1 cellular context compared by ENCODE assay signal in the genomic region with DNA sequence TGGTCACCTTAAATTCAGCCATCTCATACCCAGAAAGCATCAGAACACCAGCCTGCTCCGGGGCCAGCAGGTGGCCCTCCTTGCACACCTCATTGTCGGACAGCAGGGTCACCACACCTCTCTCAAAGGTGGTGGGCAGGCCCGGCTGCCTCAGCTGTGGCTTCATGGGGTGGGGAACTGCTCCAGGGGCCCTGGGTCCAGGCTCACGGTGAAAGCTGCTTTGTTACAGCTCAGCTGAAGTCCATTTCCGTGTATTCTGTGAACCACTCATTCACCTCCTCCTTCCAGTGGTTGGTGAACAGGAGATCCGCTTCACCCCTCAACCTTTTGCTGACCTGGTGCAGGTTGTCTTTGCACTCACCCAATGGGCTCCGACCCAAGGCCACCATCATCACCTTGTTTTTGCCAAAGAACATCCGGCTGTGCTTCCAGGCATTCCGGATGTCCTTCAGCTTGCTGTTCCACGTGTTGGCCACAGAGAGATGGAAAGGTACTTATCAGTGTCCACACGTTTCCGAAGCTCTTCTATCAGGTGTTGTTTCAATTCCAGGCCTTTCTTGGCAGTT.
TF ChIP-seq lines count a peak whose summit lies in the region.

No MANE protein-coding gene starts in this region.

TF ChIP-seq in HepG2, 621 proteins besides CTCF, POLR2A, EP300 and RAD21 (continued from another document and continues in another):
- TF ChIP-seq, protein P1, sequence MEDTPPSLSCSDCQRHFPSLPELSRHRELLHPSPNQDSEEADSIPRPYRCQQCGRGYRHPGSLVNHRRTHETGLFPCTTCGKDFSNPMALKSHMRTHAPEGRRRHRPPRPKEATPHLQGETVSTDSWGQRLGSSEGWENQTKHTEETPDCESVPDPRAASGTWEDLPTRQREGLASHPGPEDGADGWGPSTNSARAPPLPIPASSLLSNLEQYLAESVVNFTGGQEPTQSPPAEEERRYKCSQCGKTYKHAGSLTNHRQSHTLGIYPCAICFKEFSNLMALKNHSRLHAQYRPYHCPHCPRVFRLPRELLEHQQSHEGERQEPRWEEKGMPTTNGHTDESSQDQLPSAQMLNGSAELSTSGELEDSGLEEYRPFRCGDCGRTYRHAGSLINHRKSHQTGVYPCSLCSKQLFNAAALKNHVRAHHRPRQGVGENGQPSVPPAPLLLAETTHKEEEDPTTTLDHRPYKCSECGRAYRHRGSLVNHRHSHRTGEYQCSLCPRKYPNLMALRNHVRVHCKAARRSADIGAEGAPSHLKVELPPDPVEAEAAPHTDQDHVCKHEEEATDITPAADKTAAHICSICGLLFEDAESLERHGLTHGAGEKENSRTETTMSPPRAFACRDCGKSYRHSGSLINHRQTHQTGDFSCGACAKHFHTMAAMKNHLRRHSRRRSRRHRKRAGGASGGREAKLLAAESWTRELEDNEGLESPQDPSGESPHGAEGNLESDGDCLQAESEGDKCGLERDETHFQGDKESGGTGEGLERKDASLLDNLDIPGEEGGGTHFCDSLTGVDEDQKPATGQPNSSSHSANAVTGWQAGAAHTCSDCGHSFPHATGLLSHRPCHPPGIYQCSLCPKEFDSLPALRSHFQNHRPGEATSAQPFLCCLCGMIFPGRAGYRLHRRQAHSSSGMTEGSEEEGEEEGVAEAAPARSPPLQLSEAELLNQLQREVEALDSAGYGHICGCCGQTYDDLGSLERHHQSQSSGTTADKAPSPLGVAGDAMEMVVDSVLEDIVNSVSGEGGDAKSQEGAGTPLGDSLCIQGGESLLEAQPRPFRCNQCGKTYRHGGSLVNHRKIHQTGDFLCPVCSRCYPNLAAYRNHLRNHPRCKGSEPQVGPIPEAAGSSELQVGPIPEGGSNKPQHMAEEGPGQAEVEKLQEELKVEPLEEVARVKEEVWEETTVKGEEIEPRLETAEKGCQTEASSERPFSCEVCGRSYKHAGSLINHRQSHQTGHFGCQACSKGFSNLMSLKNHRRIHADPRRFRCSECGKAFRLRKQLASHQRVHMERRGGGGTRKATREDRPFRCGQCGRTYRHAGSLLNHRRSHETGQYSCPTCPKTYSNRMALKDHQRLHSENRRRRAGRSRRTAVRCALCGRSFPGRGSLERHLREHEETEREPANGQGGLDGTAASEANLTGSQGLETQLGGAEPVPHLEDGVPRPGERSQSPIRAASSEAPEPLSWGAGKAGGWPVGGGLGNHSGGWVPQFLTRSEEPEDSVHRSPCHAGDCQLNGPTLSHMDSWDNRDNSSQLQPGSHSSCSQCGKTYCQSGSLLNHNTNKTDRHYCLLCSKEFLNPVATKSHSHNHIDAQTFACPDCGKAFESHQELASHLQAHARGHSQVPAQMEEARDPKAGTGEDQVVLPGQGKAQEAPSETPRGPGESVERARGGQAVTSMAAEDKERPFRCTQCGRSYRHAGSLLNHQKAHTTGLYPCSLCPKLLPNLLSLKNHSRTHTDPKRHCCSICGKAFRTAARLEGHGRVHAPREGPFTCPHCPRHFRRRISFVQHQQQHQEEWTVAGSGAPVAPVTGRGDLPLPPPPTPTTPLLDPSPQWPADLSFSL (CRISPR knock-in tag; IDR thresholded peaks at IDR 0.05): no peak
- TF ChIP-seq ZMYM3 (CRISPR knock-in tag; IDR thresholded peaks at IDR 0.05) (peak; percentile 30; the same call in 1 of the 2 replicates), GATA4 (IDR thresholded peaks at IDR 0.05; ENCODE audit: borderline replicate concordance, low read depth) (no peak), ZNF772 (CRISPR knock-in tag; IDR thresholded peaks at IDR 0.05) (peak; percentile 41; the same call in 1 of the 2 replicates), BCL6 (CRISPR knock-in tag; IDR thresholded peaks at IDR 0.05) (peak; percentile 77), CHD4 (IDR thresholded peaks at IDR 0.05; ENCODE audit: borderline replicate concordance, low read length) (no peak), HNF4A (CRISPR knock-in tag; IDR thresholded peaks at IDR 0.05) (peak; percentile 43), MEIS2 (CRISPR knock-in tag; IDR thresholded peaks at IDR 0.05) (peak; percentile 75; the same call in 1 of the 2 replicates), ISX (CRISPR knock-in tag; conservative IDR thresholded peaks at IDR 0.05) (no peak), YEATS2 (CRISPR knock-in tag; IDR thresholded peaks at IDR 0.05; ENCODE audit: borderline replicate concordance) (peak; percentile 57; the same call in 1 of the 2 replicates), MIXL1 (CRISPR knock-in tag; IDR thresholded peaks at IDR 0.05) (peak; percentile 49; the same call in 1 of the 2 replicates), RBM22 (optimal IDR thresholded peaks at IDR 0.05; ENCODE audit: low read length) (no peak), ZBTB38 (CRISPR knock-in tag; IDR thresholded peaks at IDR 0.05) (peak; percentile 87), SMC3 (IDR thresholded peaks at IDR 0.05; ENCODE audit: low read length) (peak; percentile 62), ZNF670 (CRISPR knock-in tag; IDR thresholded peaks at IDR 0.05; ENCODE audit: borderline replicate concordance) (no peak), PHF8 (CRISPR knock-in tag; IDR thresholded peaks at IDR 0.05) (peak; percentile 47), KLF12 (CRISPR knock-in tag; IDR thresholded peaks at IDR 0.05; ENCODE audit: borderline replicate concordance) (0 out of 2 replicates have a peak, but pooled peaks have one; percentile 69), ZSCAN12 (CRISPR knock-in tag; IDR thresholded peaks at IDR 0.05) (0 out of 2 replicates have a peak, but pooled peaks have one; percentile 41), RORA (CRISPR knock-in tag; IDR thresholded peaks at IDR 0.05) (no peak), CSRNP2 (CRISPR knock-in tag; conservative IDR thresholded peaks at IDR 0.05; ENCODE audit: low read depth) (no peak), ZMAT3 (CRISPR knock-in tag; conservative IDR thresholded peaks at IDR 0.05) (no peak; the same call in 1 of the 2 replicates), NFE2L1 (CRISPR knock-in tag; IDR thresholded peaks at IDR 0.05; ENCODE audit: borderline replicate concordance) (no peak), ZNF354B (CRISPR knock-in tag; IDR thresholded peaks at IDR 0.05) (no peak), MTERF4 (CRISPR knock-in tag; IDR thresholded peaks at IDR 0.05) (no peak), ZNF878 (CRISPR knock-in tag; IDR thresholded peaks at IDR 0.05) (0 out of 2 replicates have a peak, but pooled peaks have one; percentile 46), LBX2 (CRISPR knock-in tag; IDR thresholded peaks at IDR 0.05; ENCODE audit: borderline replicate concordance) (no peak), ZBTB7B (CRISPR knock-in tag; IDR thresholded peaks at IDR 0.05) (peak; percentile 88), KDM3A (CRISPR knock-in tag; IDR thresholded peaks at IDR 0.05; ENCODE audit: low read depth) (peak; percentile 66), ZNF260 (CRISPR knock-in tag; IDR thresholded peaks at IDR 0.05; ENCODE audit: borderline replicate concordance, low read depth) (no peak), NFKB2 (CRISPR knock-in tag; IDR thresholded peaks at IDR 0.05; ENCODE audit: borderline replicate concordance) (peak; percentile 82; the same call in 1 of the 2 replicates), NCOR1 (IDR thresholded peaks at IDR 0.05; ENCODE audit: borderline replicate concordance, low read length) (no peak; the same call in 1 of the 2 replicates), ZNF253 (CRISPR knock-in tag; IDR thresholded peaks at IDR 0.05; ENCODE audit: borderline replicate concordance) (0 out of 2 replicates have a peak, but pooled peaks have one; percentile 53), ZNF232 (CRISPR knock-in tag; IDR thresholded peaks at IDR 0.05; ENCODE audit: borderline replicate concordance) (0 out of 2 replicates have a peak, but pooled peaks have one; percentile 50), ZNF44 (CRISPR knock-in tag; IDR thresholded peaks at IDR 0.05) (no peak), SRSF9 (IDR thresholded peaks at IDR 0.05; ENCODE audit: borderline replicate concordance, insufficient read depth, low read depth, low read length, poor library complexity, severe bottlenecking) (no peak), ZNF569 (CRISPR knock-in tag; IDR thresholded peaks at IDR 0.05; ENCODE audit: borderline replicate concordance) (no peak), ZNF431 (CRISPR knock-in tag; IDR thresholded peaks at IDR 0.05; ENCODE audit: borderline replicate concordance, low read depth) (no peak), CAMTA2 (CRISPR knock-in tag; IDR thresholded peaks at IDR 0.05; ENCODE audit: borderline replicate concordance) (peak; percentile 83; the same call in 1 of the 2 replicates), SATB2 (CRISPR knock-in tag; IDR thresholded peaks at IDR 0.05) (no peak)
- TF ChIP-seq, protein P2, sequence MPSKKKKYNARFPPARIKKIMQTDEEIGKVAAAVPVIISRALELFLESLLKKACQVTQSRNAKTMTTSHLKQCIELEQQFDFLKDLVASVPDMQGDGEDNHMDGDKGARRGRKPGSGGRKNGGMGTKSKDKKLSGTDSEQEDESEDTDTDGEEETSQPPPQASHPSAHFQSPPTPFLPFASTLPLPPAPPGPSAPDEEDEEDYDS (CRISPR knock-in tag; IDR thresholded peaks at IDR 0.05): peak; percentile 33; the same call in 1 of the 2 replicates
- TF ChIP-seq, protein P3, sequence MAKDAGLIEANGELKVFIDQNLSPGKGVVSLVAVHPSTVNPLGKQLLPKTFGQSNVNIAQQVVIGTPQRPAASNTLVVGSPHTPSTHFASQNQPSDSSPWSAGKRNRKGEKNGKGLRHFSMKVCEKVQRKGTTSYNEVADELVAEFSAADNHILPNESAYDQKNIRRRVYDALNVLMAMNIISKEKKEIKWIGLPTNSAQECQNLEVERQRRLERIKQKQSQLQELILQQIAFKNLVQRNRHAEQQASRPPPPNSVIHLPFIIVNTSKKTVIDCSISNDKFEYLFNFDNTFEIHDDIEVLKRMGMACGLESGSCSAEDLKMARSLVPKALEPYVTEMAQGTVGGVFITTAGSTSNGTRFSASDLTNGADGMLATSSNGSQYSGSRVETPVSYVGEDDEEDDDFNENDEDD (CRISPR knock-in tag; IDR thresholded peaks at IDR 0.05; ENCODE audit: borderline replicate concordance): peak; percentile 77; the same call in 1 of the 2 replicates
- TF ChIP-seq, protein P4, sequence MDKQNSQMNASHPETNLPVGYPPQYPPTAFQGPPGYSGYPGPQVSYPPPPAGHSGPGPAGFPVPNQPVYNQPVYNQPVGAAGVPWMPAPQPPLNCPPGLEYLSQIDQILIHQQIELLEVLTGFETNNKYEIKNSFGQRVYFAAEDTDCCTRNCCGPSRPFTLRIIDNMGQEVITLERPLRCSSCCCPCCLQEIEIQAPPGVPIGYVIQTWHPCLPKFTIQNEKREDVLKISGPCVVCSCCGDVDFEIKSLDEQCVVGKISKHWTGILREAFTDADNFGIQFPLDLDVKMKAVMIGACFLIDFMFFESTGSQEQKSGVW (CRISPR knock-in tag; IDR thresholded peaks at IDR 0.05; ENCODE audit: borderline replicate concordance): no peak
- TF ChIP-seq, protein P5, sequence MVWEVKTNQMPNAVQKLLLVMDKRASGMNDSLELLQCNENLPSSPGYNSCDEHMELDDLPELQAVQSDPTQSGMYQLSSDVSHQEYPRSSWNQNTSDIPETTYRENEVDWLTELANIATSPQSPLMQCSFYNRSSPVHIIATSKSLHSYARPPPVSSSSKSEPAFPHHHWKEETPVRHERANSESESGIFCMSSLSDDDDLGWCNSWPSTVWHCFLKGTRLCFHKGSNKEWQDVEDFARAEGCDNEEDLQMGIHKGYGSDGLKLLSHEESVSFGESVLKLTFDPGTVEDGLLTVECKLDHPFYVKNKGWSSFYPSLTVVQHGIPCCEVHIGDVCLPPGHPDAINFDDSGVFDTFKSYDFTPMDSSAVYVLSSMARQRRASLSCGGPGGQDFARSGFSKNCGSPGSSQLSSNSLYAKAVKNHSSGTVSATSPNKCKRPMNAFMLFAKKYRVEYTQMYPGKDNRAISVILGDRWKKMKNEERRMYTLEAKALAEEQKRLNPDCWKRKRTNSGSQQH (CRISPR knock-in tag; IDR thresholded peaks at IDR 0.05; ENCODE audit: low read depth): 0 out of 2 replicates have a peak, but pooled peaks have one; percentile 63
- TF ChIP-seq, protein P6, sequence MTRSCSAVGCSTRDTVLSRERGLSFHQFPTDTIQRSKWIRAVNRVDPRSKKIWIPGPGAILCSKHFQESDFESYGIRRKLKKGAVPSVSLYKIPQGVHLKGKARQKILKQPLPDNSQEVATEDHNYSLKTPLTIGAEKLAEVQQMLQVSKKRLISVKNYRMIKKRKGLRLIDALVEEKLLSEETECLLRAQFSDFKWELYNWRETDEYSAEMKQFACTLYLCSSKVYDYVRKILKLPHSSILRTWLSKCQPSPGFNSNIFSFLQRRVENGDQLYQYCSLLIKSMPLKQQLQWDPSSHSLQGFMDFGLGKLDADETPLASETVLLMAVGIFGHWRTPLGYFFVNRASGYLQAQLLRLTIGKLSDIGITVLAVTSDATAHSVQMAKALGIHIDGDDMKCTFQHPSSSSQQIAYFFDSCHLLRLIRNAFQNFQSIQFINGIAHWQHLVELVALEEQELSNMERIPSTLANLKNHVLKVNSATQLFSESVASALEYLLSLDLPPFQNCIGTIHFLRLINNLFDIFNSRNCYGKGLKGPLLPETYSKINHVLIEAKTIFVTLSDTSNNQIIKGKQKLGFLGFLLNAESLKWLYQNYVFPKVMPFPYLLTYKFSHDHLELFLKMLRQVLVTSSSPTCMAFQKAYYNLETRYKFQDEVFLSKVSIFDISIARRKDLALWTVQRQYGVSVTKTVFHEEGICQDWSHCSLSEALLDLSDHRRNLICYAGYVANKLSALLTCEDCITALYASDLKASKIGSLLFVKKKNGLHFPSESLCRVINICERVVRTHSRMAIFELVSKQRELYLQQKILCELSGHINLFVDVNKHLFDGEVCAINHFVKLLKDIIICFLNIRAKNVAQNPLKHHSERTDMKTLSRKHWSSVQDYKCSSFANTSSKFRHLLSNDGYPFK (CRISPR knock-in tag; IDR thresholded peaks at IDR 0.05; ENCODE audit: borderline replicate concordance): peak; percentile 34; the same call in 1 of the 2 replicates
